ENCODE assay signal across 10 cellular contexts in the genomic region with DNA sequence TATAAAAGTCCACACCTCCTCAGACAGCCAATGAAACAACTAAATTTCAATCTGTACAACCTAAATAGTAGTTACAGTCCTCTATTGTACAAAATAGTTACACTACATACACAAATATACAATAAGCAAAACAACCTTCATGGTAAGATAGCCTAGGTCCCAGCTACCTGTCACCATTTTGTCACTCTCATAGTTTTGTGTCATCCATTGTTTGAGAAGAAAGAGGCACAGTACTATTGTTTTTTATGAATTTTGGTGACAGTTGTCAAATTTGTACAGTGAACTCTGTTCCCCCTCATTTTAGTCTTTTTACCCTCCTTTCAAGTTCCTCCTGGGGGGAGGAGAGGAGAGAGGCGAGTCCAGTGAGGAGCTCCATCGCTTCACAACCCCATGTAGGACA.
DNase-seq lines count a peak whose midpoint lies in the region; ATAC-seq, FAIRE-seq and TF ChIP-seq lines count a peak whose summit lies in the region.
"Had no signal": no experiment of that assay in that cellular context is flagged by ENCODE, and none has a peak within 500 bp of the region (broad histone marks: within the 10 kb centered on the region; RNA-seq: fewer than 3 reads in every experiment).

No MANE protein-coding gene starts in this region.

- no peaks in the 10 kb centered on the region for H3K9me3 Mint-ChIP-seq in stimulated activated naive B cell treated with anti-CD40 and anti-IgM and Interleukin-4, amounts not matched to agents 10 μg/mL and 1 μg/mL and 100 μg/mL, for 72 hours
- no peaks in the 10 kb centered on the region for H3K9me3 Mint-ChIP-seq in activated naive CD4-positive, alpha-beta T cell treated with anti-CD3 and anti-CD28 coated beads, Interleukin-2, amount 10 ng/mL, durations not matched to agents 7 days and 5 days

- H3K4me1 Mint-ChIP-seq in stimulated activated naive B cell treated with anti-CD40 and anti-IgM and Interleukin-4, amounts not matched to agents 10 μg/mL and 1 μg/mL and 100 μg/mL, for 72 hours: peaks cover 10 to 38% of the 10 kb centered on the region in 2 donors
- peaks cover 21% of the 10 kb centered on the region for H3K4me1 Mint-ChIP-seq in activated naive CD4-positive, alpha-beta T cell treated with anti-CD3 and anti-CD28 coated beads, Interleukin-2, amount 10 ng/mL, durations not matched to agents 7 days and 5 days

- peaks cover 22% of the 10 kb centered on the region for H3K36me3 ChIP-seq in HUES48 (ENCODE audit: control insufficient read depth, insufficient read depth, low read length)
- peaks cover 9% of the 10 kb centered on the region for H3K36me3 ChIP-seq in mammary epithelial cell (ENCODE audit: insufficient read depth, low read length)
- H3K36me3 ChIP-seq in HepG2 (replicated peaks in 1 of 2; ENCODE audit: control insufficient read depth in 1 of 2, insufficient read depth in 2 of 2, low read length in 2 of 2): peaks cover 6 to 15% of the 10 kb centered on the region in 2 experiments; a peak in 3 of 5 replicates
- peaks cover 13 to 22% (median 20%) of the 10 kb centered on the region in 4 donors for H3K36me3 ChIP-seq in stomach

- H3K27me3 Mint-ChIP-seq in stimulated activated naive B cell treated with anti-CD40 and anti-IgM and Interleukin-4, amounts not matched to agents 10 μg/mL and 1 μg/mL and 100 μg/mL, for 72 hours: no peaks in the 10 kb centered on the region
- peaks cover 40% of the 10 kb centered on the region for H3K27me3 Mint-ChIP-seq in activated naive CD4-positive, alpha-beta T cell treated with anti-CD3 and anti-CD28 coated beads, Interleukin-2, amount 10 ng/mL, durations not matched to agents 7 days and 5 days

- TF ChIP-seq CTCF in mammary epithelial cell (conservative IDR thresholded peaks at IDR 0.05 in 1 of 2, IDR thresholded peaks at IDR 0.05 in 1 of 2; ENCODE audit: extremely low read depth in 1 of 2, insufficient read depth in 1 of 2, low read depth in 1 of 2, low read length in 2 of 2) (no peak), HepG2 (CRISPR knock-in tag; IDR thresholded peaks at IDR 0.05) (no peak), stomach (IDR thresholded peaks at IDR 0.05) (no peak)

- H3K4me3 Mint-ChIP-seq in stimulated activated naive B cell treated with anti-CD40 and anti-IgM and Interleukin-4, amounts not matched to agents 10 μg/mL and 1 μg/mL and 100 μg/mL, for 72 hours: no peak overlapping the region
- no peak overlapping the region for H3K4me3 Mint-ChIP-seq in activated naive CD4-positive, alpha-beta T cell treated with anti-CD3 and anti-CD28 coated beads, Interleukin-2, amount 10 ng/mL, durations not matched to agents 7 days and 5 days

- H3K79me2 ChIP-seq in mammary epithelial cell (ENCODE audit: insufficient read depth, low read length) (peaks cover 30% of the 10 kb centered on the region), HepG2 (ENCODE audit: insufficient read depth, low read length) (peaks cover 10% of the 10 kb centered on the region)

- H3K4me1 ChIP-seq in HUES48 (ENCODE audit: control insufficient read depth, insufficient read depth, low read length): peaks cover 18% of the 10 kb centered on the region
- H3K4me1 ChIP-seq in mammary epithelial cell (ENCODE audit: insufficient read depth, low read length): peaks cover 19% of the 10 kb centered on the region
- H3K4me1 ChIP-seq in HepG2 (ENCODE audit: insufficient read depth, low read length): peaks cover 54% of the 10 kb centered on the region
- peaks cover 7 to 64% (median 35%) of the 10 kb centered on the region in 4 donors for H3K4me1 ChIP-seq in stomach

- TF ChIP-seq POLR2A in HepG2 (IDR thresholded peaks at IDR 0.05; ENCODE audit: insufficient read depth in 1 of 2, low read depth in 2 of 2, low read length in 2 of 2): no peak
- TF ChIP-seq POLR2A in stomach (IDR thresholded peaks at IDR 0.05): no peak

- TF ChIP-seq EP300 in HepG2 (IDR thresholded peaks at IDR 0.05; ENCODE audit: low read depth in 2 of 2, low read length in 2 of 2) (no peak), HepG2 (CRISPR knock-in tag; IDR thresholded peaks at IDR 0.05; ENCODE audit: borderline replicate concordance) (no peak), stomach (IDR thresholded peaks at IDR 0.05) (no peak)

- 55% methylated on average over 2 of the region's 2 CpGs for WGBS in mammary epithelial cell (ENCODE audit: low coverage, missing lambda C conversion rate)
- WGBS in HepG2 (ENCODE audit: low lambda C conversion rate): 100% methylated on average over 2 of the region's 2 CpGs
- WGBS in stomach, 5 donors: 34 to 64% (median 44%) methylated on average over 2 of the region's 2 CpGs

- in situ Hi-C loops in mammary epithelial cell (cut with MboI; ENCODE audit: low sequenced_read_pairs in 2 of 2) (loop anchor here in 1 of 2 donors (10.0 kb wide), 2 partner anchors 239 to 529 kb away; no protein-coding TSS in a partner anchor), HepG2 (cut with HindIII; ENCODE audit: extremely low pct_ligation_motif_present, low pct_unique_long_range_greater_than_20kb) (no loop called here)

- CTCF ChIA-PET in mammary epithelial cell (lab: Charles Lee; ENCODE audit: low non-redundant PET) (no interaction called here), HepG2 (lab: Yijun Ruan, JAX; ENCODE audit: low intra/inter-chr PET ratio, low total read pairs) (no interaction called here)
- CTCF ChIA-PET in activated naive CD4-positive, alpha-beta T cell treated with anti-CD3 and anti-CD28 coated beads, Interleukin-2, amount 10 ng/mL, durations not matched to agents 7 days and 5 days (lab: Charles Lee): interaction anchor here (1.1 to 2.3 kb wide), 2 partner anchors 242 to 526 kb away, joined by 4 to 9 read pairs; no protein-coding TSS in a partner anchor

- H3K9me3 ChIP-seq in HUES48 (ENCODE audit: control insufficient read depth, insufficient read depth, low read length) (no peaks in the 10 kb centered on the region), mammary epithelial cell (replicated peaks; ENCODE audit: insufficient read depth, low read length) (no peaks in the 10 kb centered on the region), HepG2 (ENCODE audit: low read length) (no peaks in the 10 kb centered on the region), stomach (no peaks in the 10 kb centered on the region)

- POLR2A ChIA-PET in HepG2 (lab: Yijun Ruan, JAX): interaction anchor here (1.1 to 3.7 kb wide), 2 partner anchors 15 to 28 kb away, joined by 3 to 36 read pairs; no protein-coding TSS in a partner anchor

- no peak for FAIRE-seq in HepG2 (lab: Jason Lieb, UNC)

- H4K20me1 ChIP-seq in mammary epithelial cell (ENCODE audit: insufficient read depth, low read length) (no peaks in the 10 kb centered on the region), HepG2 (ENCODE audit: insufficient read depth, low read length) (no peaks in the 10 kb centered on the region)

- dilution Hi-C loops in mammary epithelial cell (cut with HindIII; ENCODE audit: low sequenced_read_pairs): no loop called here

- H3K4me2 ChIP-seq in mammary epithelial cell (ENCODE audit: insufficient read depth, low read depth, low read length) (peak overlapping the region; percentile 96), HepG2 (ENCODE audit: low read depth, low read length) (no peak overlapping the region)

- H3K4me3 ChIP-seq in HUES48 (ENCODE audit: low read depth, low read length) (0 out of 2 replicates have a peak overlapping the region, but pooled peaks have one; percentile 62), mammary epithelial cell (replicated peaks in 1 of 3; ENCODE audit: insufficient read depth in 1 of 3, low read depth in 2 of 3, low read length in 3 of 3) (peak overlapping the region; percentile 61 to 65 (median 63)), HepG2 (replicated peaks in 1 of 3; ENCODE audit: insufficient read depth in 1 of 3, low read depth in 2 of 3, low read length in 3 of 3) (no peak overlapping the region), stomach (peak overlapping the region; percentile 63 to 86 (median 69))

- no peak overlapping the region for H3K27ac ChIP-seq in HUES48 (ENCODE audit: low read depth, low read length)
- no peak overlapping the region for H3K27ac ChIP-seq in mammary epithelial cell (ENCODE audit: insufficient read depth, low read depth, low read length)
- H3K27ac ChIP-seq in HepG2 (ENCODE audit: extremely low read length, insufficient read depth, low read length): no peak overlapping the region
- H3K27ac ChIP-seq in stomach: peak overlapping the region; percentile 69 to 98 (median 96)

- no peak for TF ChIP-seq RAD21 in HepG2 (CRISPR knock-in tag; IDR thresholded peaks at IDR 0.05)

- ATAC-seq in HepG2 (no peak), GM19463 (IDR thresholded peaks at IDR 0.05; ENCODE audit: unreplicated experiment) (no peak)
- ATAC-seq in stimulated activated naive B cell treated with anti-CD40 and anti-IgM and Interleukin-4, amounts not matched to agents 10 μg/mL and 1 μg/mL and 100 μg/mL, for 72 hours (replicated peaks): no peak

- intact Hi-C loops in mammary epithelial cell (cut with micrococcal nuclease) (no loop called here), HepG2 (cut with micrococcal nuclease; ENCODE audit: unreplicated experiment) (no loop called here), stomach (cut with DNase I; ENCODE audit: low total_unique reads) (no loop called here)

- DNase-seq in mammary epithelial cell (no peak), HepG2 (ENCODE audit: low spot score) (no peak), stomach (no peak), HK-2 (ENCODE audit: unreplicated experiment) (no peak)
- no peak for DNase-seq in stimulated activated naive B cell treated with anti-CD40 and anti-IgM and Interleukin-4, amounts not matched to agents 10 μg/mL and 1 μg/mL and 100 μg/mL, for 72 hours
- DNase-seq in activated naive CD4-positive, alpha-beta T cell treated with anti-CD3 and anti-CD28 coated beads, Interleukin-2, amount 10 ng/mL, durations not matched to agents 7 days and 5 days: no peak
- DNase-seq: NCI-H2081 treated with DMSO at 0.1 percent for 48 hours, T-helper 1 cell had no signal

- no peaks in the 10 kb centered on the region for H3K27me3 ChIP-seq in HUES48 (ENCODE audit: control insufficient read depth, insufficient read depth, low read length)
- no peaks in the 10 kb centered on the region for H3K27me3 ChIP-seq in mammary epithelial cell (ENCODE audit: insufficient read depth, low read length)
- no peaks in the 10 kb centered on the region; a peak in 1 of 5 replicates for H3K27me3 ChIP-seq in HepG2 (ENCODE audit: control insufficient read depth in 1 of 2, insufficient read depth in 2 of 2, low read length in 2 of 2)
- no peaks in the 10 kb centered on the region for H3K27me3 ChIP-seq in stomach

- H3K9ac ChIP-seq in HUES48 (ENCODE audit: low read depth, low read length) (no peak overlapping the region), mammary epithelial cell (ENCODE audit: insufficient read depth, low read length) (peak overlapping the region; percentile 32), HepG2 (ENCODE audit: insufficient read depth, low read depth, low read length) (no peak overlapping the region)

- BruUV-seq in mammary epithelial cell (replicated peaks; lab: Mats Ljungman, UMichigan) (TSS peak; percentile 1), HepG2 (replicated peaks; lab: Mats Ljungman, UMichigan) (no TSS peak)

- H3K27ac Mint-ChIP-seq in stimulated activated naive B cell treated with anti-CD40 and anti-IgM and Interleukin-4, amounts not matched to agents 10 μg/mL and 1 μg/mL and 100 μg/mL, for 72 hours: no peak overlapping the region
- no peak overlapping the region for H3K27ac Mint-ChIP-seq in activated naive CD4-positive, alpha-beta T cell treated with anti-CD3 and anti-CD28 coated beads, Interleukin-2, amount 10 ng/mL, durations not matched to agents 7 days and 5 days

- H2AFZ ChIP-seq in mammary epithelial cell (ENCODE audit: low read depth, low read length) (no peak overlapping the region), HepG2 (ENCODE audit: low read length) (no peak overlapping the region)

- H3K36me3 Mint-ChIP-seq in stimulated activated naive B cell treated with anti-CD40 and anti-IgM and Interleukin-4, amounts not matched to agents 10 μg/mL and 1 μg/mL and 100 μg/mL, for 72 hours: peaks cover 0 to 5% of the 10 kb centered on the region in 2 donors
- H3K36me3 Mint-ChIP-seq in activated naive CD4-positive, alpha-beta T cell treated with anti-CD3 and anti-CD28 coated beads, Interleukin-2, amount 10 ng/mL, durations not matched to agents 7 days and 5 days: peaks cover 6% of the 10 kb centered on the region

Comparison
In these comparisons a context has a peak if more than half of its experiments do, and no peak if none do; other contexts are left out.
1. H3K27ac ChIP-seq: peak in stomach (5 of 5); none in HUES48 (single experiment), mammary epithelial cell (single experiment) and HepG2 (single experiment).
2. H3K4me3 ChIP-seq: peak in HUES48 (single experiment), mammary epithelial cell (3 of 3) and stomach (4 of 4); none in HepG2 (0 of 3).